ENCODE assay signal across 1 cellular context in the genomic region with DNA sequence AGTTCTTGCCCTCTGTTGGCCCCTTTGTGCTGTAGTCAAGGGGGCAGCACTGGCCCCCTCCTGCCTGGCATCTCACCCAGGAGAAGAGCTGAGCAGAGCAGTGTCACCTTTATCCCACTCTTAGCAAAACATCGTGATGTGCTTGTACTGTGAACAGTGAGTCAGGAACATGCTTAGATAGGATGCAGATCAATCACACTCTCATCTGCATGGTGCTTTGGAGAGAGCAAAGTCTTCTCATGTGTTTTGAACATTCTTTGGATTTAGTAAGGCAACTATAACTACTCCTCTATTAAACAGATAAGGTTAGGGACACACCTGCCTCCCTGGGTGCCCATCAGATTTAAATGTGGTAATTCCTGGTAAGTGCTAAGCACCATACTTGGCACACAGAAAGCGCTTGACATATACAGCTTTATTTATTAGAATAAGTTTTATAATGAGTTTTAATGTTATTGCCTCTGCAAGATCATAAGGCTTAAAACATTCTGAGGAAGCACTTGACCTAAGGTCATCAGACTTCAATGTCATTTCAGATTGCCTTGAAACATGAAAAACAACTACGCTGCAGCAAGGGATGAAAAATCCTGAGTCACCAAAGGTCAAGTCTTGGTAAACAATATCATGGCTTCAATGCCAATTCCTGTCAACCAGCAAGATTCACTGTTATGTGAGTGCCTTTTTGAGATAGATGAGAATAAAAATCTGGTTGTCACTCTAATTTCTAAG.
TF ChIP-seq lines count a peak whose summit lies in the region.

No MANE protein-coding gene starts in this region.

TF ChIP-seq in IMR-90, 13 proteins besides CTCF, POLR2A, EP300 and RAD21 (continued from another document):
- TF ChIP-seq, protein P1, sequence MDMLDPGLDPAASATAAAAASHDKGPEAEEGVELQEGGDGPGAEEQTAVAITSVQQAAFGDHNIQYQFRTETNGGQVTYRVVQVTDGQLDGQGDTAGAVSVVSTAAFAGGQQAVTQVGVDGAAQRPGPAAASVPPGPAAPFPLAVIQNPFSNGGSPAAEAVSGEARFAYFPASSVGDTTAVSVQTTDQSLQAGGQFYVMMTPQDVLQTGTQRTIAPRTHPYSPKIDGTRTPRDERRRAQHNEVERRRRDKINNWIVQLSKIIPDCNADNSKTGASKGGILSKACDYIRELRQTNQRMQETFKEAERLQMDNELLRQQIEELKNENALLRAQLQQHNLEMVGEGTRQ (IDR thresholded peaks at IDR 0.05; ENCODE audit: low read depth, low read length): no peak
- no peak for TF ChIP-seq RCOR1 (IDR thresholded peaks at IDR 0.05; ENCODE audit: insufficient replicate concordance, low read length)
- TF ChIP-seq MAZ (IDR thresholded peaks at IDR 0.05; ENCODE audit: borderline replicate concordance, low read depth, low read length): no peak
- TF ChIP-seq FOS (IDR thresholded peaks at IDR 0.05; ENCODE audit: low read depth, low read length): no peak
- TF ChIP-seq, protein P2, sequence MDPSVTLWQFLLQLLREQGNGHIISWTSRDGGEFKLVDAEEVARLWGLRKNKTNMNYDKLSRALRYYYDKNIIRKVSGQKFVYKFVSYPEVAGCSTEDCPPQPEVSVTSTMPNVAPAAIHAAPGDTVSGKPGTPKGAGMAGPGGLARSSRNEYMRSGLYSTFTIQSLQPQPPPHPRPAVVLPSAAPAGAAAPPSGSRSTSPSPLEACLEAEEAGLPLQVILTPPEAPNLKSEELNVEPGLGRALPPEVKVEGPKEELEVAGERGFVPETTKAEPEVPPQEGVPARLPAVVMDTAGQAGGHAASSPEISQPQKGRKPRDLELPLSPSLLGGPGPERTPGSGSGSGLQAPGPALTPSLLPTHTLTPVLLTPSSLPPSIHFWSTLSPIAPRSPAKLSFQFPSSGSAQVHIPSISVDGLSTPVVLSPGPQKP (IDR thresholded peaks at IDR 0.05; ENCODE audit: borderline replicate concordance, low read depth, low read length): no peak
- TF ChIP-seq MAFK (IDR thresholded peaks at IDR 0.05; ENCODE audit: low read depth, low read length): no peak
- no peak for TF ChIP-seq BHLHE40 (IDR thresholded peaks at IDR 0.05; ENCODE audit: low read depth, low read length)
- no peak for TF ChIP-seq NFE2L2 (IDR thresholded peaks at IDR 0.05; ENCODE audit: low read depth, low read length)
- TF ChIP-seq RFX5 (IDR thresholded peaks at IDR 0.05; ENCODE audit: low read depth, low read length): no peak
- no peak for TF ChIP-seq SMC3 (IDR thresholded peaks at IDR 0.05; ENCODE audit: low read depth, low read length)
- TF ChIP-seq CEBPB (IDR thresholded peaks at IDR 0.05; ENCODE audit: low read depth, low read length): no peak
- TF ChIP-seq CHD1 (IDR thresholded peaks at IDR 0.05; ENCODE audit: low read depth, low read length): no peak
